ENCODE assay signal across 8 cellular contexts in genomic region chr17:78176548-78177025, GRCh38. TPM values are rescaled to one million over a fixed set of nuclear protein-coding genes. Genes with fewer than 3 reads are reported as not detected.
DNase-seq lines count a peak whose midpoint lies in the region; ATAC-seq and TF ChIP-seq lines count a peak whose summit lies in the region.

No MANE protein-coding gene starts in this region.

- in situ Hi-C loops in G401 (cut with HindIII; ENCODE audit: low sequenced_read_pairs): no loop called here

- ATAC-seq in GM18498 (IDR thresholded peaks at IDR 0.05; ENCODE audit: unreplicated experiment): no peak

- TF ChIP-seq CTCF in GM10248 (IDR thresholded peaks at IDR 0.05; ENCODE audit: control extremely low read depth, extremely low read depth, low read depth, missing control alignments) (peak; percentile 98), LNCAP (IDR thresholded peaks at IDR 0.05) (peak; percentile 86; the same call in 1 of the 2 replicates)

- POLR2A ChIA-PET in GM10248 (lab: Yijun Ruan, JAX): interaction anchor here (0.5 to 1.1 kb wide), 5 partner anchors 10 to 50 kb away, joined by 3 to 5 read pairs (median 4); partner anchors contain the start of gene TMC6

- DNase-seq in GM10248 (ENCODE audit: extremely low spot score): peak; percentile 78
- peak; percentile 72 to 73 for DNase-seq in activated CD4-positive, alpha-beta T cell treated with anti-CD3 and anti-CD28 coated beads for 4 hours
- DNase-seq in cerebellar cortex (ENCODE audit: low spot score): peak; percentile 47
- DNase-seq in lung microvascular endothelial cell (ENCODE audit: low read depth in 2 of 2): peak; percentile 50 to 71
- DNase-seq in stimulated activated CD8-positive, alpha-beta memory T cell treated with anti-CD3 and anti-CD28 coated beads, Interleukin-2, amount 100 ng/mL, for 48 hours (ENCODE audit: low read depth in 2 of 2): peak; percentile 60 to 67
- no peak for DNase-seq in G401 (ENCODE audit: low spot score)

- CTCF ChIA-PET in GM10248 (lab: Yijun Ruan, JAX): interaction anchor here (0.6 to 6.3 kb wide), 31 partner anchors 9 to 163 kb away, joined by 3 to 50 read pairs (median 5); partner anchors contain the start of genes AFMID, TK1 and TMC8

RNA-seq across cellular contexts. Expression of gene SYNGR2, which starts 8.2 kb away (rescaled TPM):
- total RNA-seq in lung microvascular endothelial cell: 27.2 and 55.8 TPM in 2 replicates
- total RNA-seq in G401 (2014; rRNA removed; shearing (Covaris generic)): 67.0 and 71.8 TPM in 2 replicates

RNA-seq across cellular contexts. Expression of gene TK1, which starts 10.3 kb away (rescaled TPM):
- total RNA-seq in lung microvascular endothelial cell: 23.6 and 88.7 TPM in 2 replicates
- 76.8 and 84.5 TPM in 2 replicates for total RNA-seq in G401 (2014; rRNA removed; shearing (Covaris generic))

RNA-seq across cellular contexts. Expression of gene AFMID, which starts 10.6 kb away (rescaled TPM):
- 53.8 and 78.6 TPM in 2 replicates for total RNA-seq in lung microvascular endothelial cell
- 43.1 and 60.6 TPM in 2 replicates for total RNA-seq in G401 (2014; rRNA removed; shearing (Covaris generic))

RNA-seq across cellular contexts. Expression of gene C17orf99, which starts 30.4 kb away (rescaled TPM):
- not detected in 2 replicates for total RNA-seq in lung microvascular endothelial cell
- not detected in 2 replicates for total RNA-seq in G401 (2014; rRNA removed; shearing (Covaris generic))

RNA-seq across cellular contexts. Expression of gene BIRC5, which starts 37.5 kb away (rescaled TPM):
- total RNA-seq in lung microvascular endothelial cell: 10.3 and 50.3 TPM in 2 replicates
- 170 and 172 TPM in 2 replicates for total RNA-seq in G401 (2014; rRNA removed; shearing (Covaris generic))
